In genomic region chr3:52834871-52835501, GRCh38 we compare ENCODE assay signal across 16 cellular contexts. TPM values are rescaled to one million over a fixed set of nuclear protein-coding genes. Genes with fewer than 3 reads are reported as not detected.
DNase-seq lines count a peak whose midpoint lies in the region; ATAC-seq and TF ChIP-seq lines count a peak whose summit lies in the region.
"Had no signal": no experiment of that assay in that cellular context is flagged by ENCODE, and none has a peak within 500 bp of the region (broad histone marks: within the 10 kb centered on the region; RNA-seq: fewer than 3 reads in every experiment).

Gene MUSTN1 (minus strand): TSS chr3:52835019. CDS start chr3:52834948, 71 bp downstream.

- WGBS in aorta, 2 donors: 3 to 20% methylated on average over 11 of the region's 11 CpGs

- H3K4me1 ChIP-seq in cardiac muscle cell (ENCODE audit: low read depth) (no peaks in the 10 kb centered on the region), aorta (ENCODE audit: control insufficient read depth in 1 of 2, insufficient read depth in 2 of 2, low read length in 2 of 2) (peaks cover 4 to 6% of the 10 kb centered on the region in 2 donors)

- peaks cover 42% of the 10 kb centered on the region for H3K4me1 Mint-ChIP-seq in osteocyte (ENCODE audit: unreplicated experiment)
- H3K4me1 Mint-ChIP-seq in stimulated activated memory B cell treated with anti-CD40 and anti-IgM and Interleukin-4, amounts not matched to agents 10 μg/mL and 1 μg/mL and 100 μg/mL, for 72 hours: peaks cover 6% of the 10 kb centered on the region

- H3K27ac Mint-ChIP-seq in osteocyte (ENCODE audit: unreplicated experiment): peak within 1 kb of the TSS; percentile 68
- H3K27ac Mint-ChIP-seq in stimulated activated memory B cell treated with anti-CD40 and anti-IgM and Interleukin-4, amounts not matched to agents 10 μg/mL and 1 μg/mL and 100 μg/mL, for 72 hours: no peak within 1 kb of the TSS
- H3K27ac Mint-ChIP-seq: activated T-cell treated with anti-CD3 and anti-CD28 coated beads, Interleukin-2, amount 50 U/mL, for 24 hours had no signal

- H3K9me3 ChIP-seq in cardiac muscle cell (ENCODE audit: low read depth) (no peaks in the 10 kb centered on the region), aorta (ENCODE audit: control insufficient read depth, low read length) (no peaks in the 10 kb centered on the region)
- H3K9me3 ChIP-seq: mucosa of descending colon had no signal

- no peaks in the 10 kb centered on the region for H3K27me3 Mint-ChIP-seq in osteocyte (ENCODE audit: unreplicated experiment)
- H3K27me3 Mint-ChIP-seq in stimulated activated memory B cell treated with anti-CD40 and anti-IgM and Interleukin-4, amounts not matched to agents 10 μg/mL and 1 μg/mL and 100 μg/mL, for 72 hours: no peaks in the 10 kb centered on the region
- H3K27me3 Mint-ChIP-seq: activated T-cell treated with anti-CD3 and anti-CD28 coated beads, Interleukin-2, amount 50 U/mL, for 24 hours; stimulated activated naive CD8-positive, alpha-beta T cell treated with anti-CD3 and anti-CD28 coated beads, Interleukin-15, amount 100 ng/mL, for 72 hours had no signal

- H3K4me3 ChIP-seq in cardiac muscle cell (no peak within 1 kb of the TSS), aorta (ENCODE audit: low read length in 2 of 2) (no peak within 1 kb of the TSS)
- H3K4me3 ChIP-seq: mucosa of descending colon had no signal

- H3K36me3 Mint-ChIP-seq in osteocyte (ENCODE audit: unreplicated experiment): peaks cover 1% of the 10 kb centered on the region
- peaks cover 21% of the 10 kb centered on the region for H3K36me3 Mint-ChIP-seq in stimulated activated memory B cell treated with anti-CD40 and anti-IgM and Interleukin-4, amounts not matched to agents 10 μg/mL and 1 μg/mL and 100 μg/mL, for 72 hours

- no peaks in the 10 kb centered on the region for H3K36me3 ChIP-seq in cardiac muscle cell
- peaks cover 0 to 1% of the 10 kb centered on the region in 2 donors for H3K36me3 ChIP-seq in aorta (ENCODE audit: control insufficient read depth in 1 of 2, insufficient read depth in 2 of 2, low read length in 1 of 2)

- peak within 1 kb of the TSS; percentile 51 for H3K4me3 Mint-ChIP-seq in osteocyte (ENCODE audit: unreplicated experiment)
- no peak within 1 kb of the TSS for H3K4me3 Mint-ChIP-seq in stimulated activated memory B cell treated with anti-CD40 and anti-IgM and Interleukin-4, amounts not matched to agents 10 μg/mL and 1 μg/mL and 100 μg/mL, for 72 hours
- H3K4me3 Mint-ChIP-seq: activated T-cell treated with anti-CD3 and anti-CD28 coated beads, Interleukin-2, amount 50 U/mL, for 24 hours; stimulated activated naive CD8-positive, alpha-beta T cell treated with anti-CD3 and anti-CD28 coated beads, Interleukin-15, amount 100 ng/mL, for 72 hours had no signal

- ATAC-seq in aorta (ENCODE audit: low FRiP score): peak; percentile 60
- no peak for ATAC-seq in stimulated activated memory B cell treated with anti-CD40 and anti-IgM and Interleukin-4, amounts not matched to agents 10 μg/mL and 1 μg/mL and 100 μg/mL, for 72 hours
- ATAC-seq: mucosa of descending colon; stimulated activated naive CD8-positive, alpha-beta T cell treated with anti-CD3 and anti-CD28 coated beads, Interleukin-15, amount 100 ng/mL, for 72 hours had no signal

- peak; percentile 62 for DNase-seq in DMS 273 (lab: John Stamatoyannopoulos, UW; ENCODE audit: unreplicated experiment)
- no peak for DNase-seq in DMS 273 treated with DMSO at 0.1 percent for 48 hours (lab: John Stamatoyannopoulos, UW)
- peak; percentile 29 to 38 for DNase-seq in cardiac muscle cell (ENCODE audit: low read depth in 1 of 2, low spot score in 1 of 2)
- DNase-seq in osteocyte (ENCODE audit: extremely low spot score, unreplicated experiment): no peak
- DNase-seq in aorta: peak; percentile 65 to 84
- DNase-seq in SIG-M5 treated with dmso at 0.1 percent for 504 hours (lab: John Stamatoyannopoulos, UW; ENCODE audit: unreplicated experiment): no peak
- DNase-seq in NCI-H1417 (lab: John Stamatoyannopoulos, UW): no peak
- DNase-seq: activated T-cell treated with anti-CD3 and anti-CD28 coated beads, Interleukin-2, amount 50 U/mL, for 24 hours; cerebellar nuclear complex; DMS79; hippocampal formation; mucosa of descending colon; NCI-H1930; stimulated activated naive CD8-positive, alpha-beta T cell treated with anti-CD3 and anti-CD28 coated beads, Interleukin-15, amount 100 ng/mL, for 72 hours had no signal

- H3K27ac ChIP-seq in cardiac muscle cell: no peak within 1 kb of the TSS
- H3K27ac ChIP-seq in aorta (ENCODE audit: low read depth in 1 of 2, low read length in 2 of 2): peak within 1 kb of the TSS; percentile 25 to 29
- H3K27ac ChIP-seq: 22Rv1 had no signal

- H3K9me3 Mint-ChIP-seq in osteocyte (ENCODE audit: unreplicated experiment): no peaks in the 10 kb centered on the region
- H3K9me3 Mint-ChIP-seq in stimulated activated memory B cell treated with anti-CD40 and anti-IgM and Interleukin-4, amounts not matched to agents 10 μg/mL and 1 μg/mL and 100 μg/mL, for 72 hours: no peaks in the 10 kb centered on the region
- H3K9me3 Mint-ChIP-seq: activated T-cell treated with anti-CD3 and anti-CD28 coated beads, Interleukin-2, amount 50 U/mL, for 24 hours; stimulated activated naive CD8-positive, alpha-beta T cell treated with anti-CD3 and anti-CD28 coated beads, Interleukin-15, amount 100 ng/mL, for 72 hours had no signal

- intact Hi-C loops in aorta (cut with DNase I): loop anchor here (5.0 kb wide), 2 partner anchors 57 to 68 kb away; no protein-coding TSS in a partner anchor

- no peak for TF ChIP-seq CTCF in cardiac muscle cell (IDR thresholded peaks at IDR 0.05; ENCODE audit: low read depth, low read length)
- TF ChIP-seq CTCF in osteocyte (IDR thresholded peaks at IDR 0.05): no peak

- H3K27me3 ChIP-seq in cardiac muscle cell (no peaks in the 10 kb centered on the region), aorta (ENCODE audit: control insufficient read depth in 1 of 2, insufficient read depth in 2 of 2, low read length in 1 of 2) (no peaks in the 10 kb centered on the region)

RNA-seq across cellular contexts. Expression of gene MUSTN1, which starts in this region (rescaled TPM):
- 1.9 TPM in 1 of 2 replicates, not detected in the other for total RNA-seq in cardiac muscle cell
- not detected in 2 replicates for polyA plus RNA-seq in cardiac muscle cell
- 2.0 and 6.2 TPM in 2 replicates for total RNA-seq in osteocyte
- total RNA-seq in aorta: 10 to 100 TPM; 56.8 to 86.6 TPM
- polyA plus RNA-seq in aorta: 100 to 1,000 TPM in 1 of 2 donors, 10 to 100 TPM in 1; 29.7 to 474 TPM

Comparison
In these comparisons a context has a peak if more than half of its experiments do, and no peak if none do; other contexts are left out.
1. RNA of gene MUSTN1 (polyA plus RNA-seq): 29.7 to 474 TPM in aorta; not detected in cardiac muscle cell; every median in the first group is over 10 times any median in the second.
2. DNase-seq: peak in DMS 273 (single experiment), cardiac muscle cell (2 of 2) and aorta (2 of 2); none in DMS 273 treated with DMSO at 0.1 percent for 48 hours (single experiment), osteocyte (single experiment), SIG-M5 treated with dmso at 0.1 percent for 504 hours (single experiment) and NCI-H1417 (0 of 3).